Comparison of ENCODE assay signal across 21 cellular contexts in genomic region chr14:68499451-68499850, GRCh38.
DNase-seq lines count a peak whose midpoint lies in the region; ATAC-seq, FAIRE-seq and TF ChIP-seq lines count a peak whose summit lies in the region.
"Had no signal": no experiment of that assay in that cellular context is flagged by ENCODE, and none has a peak within 500 bp of the region (broad histone marks: within the 10 kb centered on the region; RNA-seq: fewer than 3 reads in every experiment).

No MANE protein-coding gene starts in this region.

- no peaks in the 10 kb centered on the region for H3K9me3 Mint-ChIP-seq in dendritic cell treated with granulocyte-macrophage colony-stimulating factor and Interleukin-4, amounts not matched to agents 40 ng/mL and 50 ng/mL, for 4 days
- H3K9me3 Mint-ChIP-seq in nephron: no peaks in the 10 kb centered on the region
- no peaks in the 10 kb centered on the region for H3K9me3 Mint-ChIP-seq in type B pancreatic cell
- H3K9me3 Mint-ChIP-seq in effector memory CD8-positive, alpha-beta T cell: no peaks in the 10 kb centered on the region

- no peaks in the 10 kb centered on the region for H3K36me3 Mint-ChIP-seq in dendritic cell treated with granulocyte-macrophage colony-stimulating factor and Interleukin-4, amounts not matched to agents 40 ng/mL and 50 ng/mL, for 4 days (ENCODE audit: low read depth)
- H3K36me3 Mint-ChIP-seq in nephron (ENCODE audit: low read depth) (no peaks in the 10 kb centered on the region), type B pancreatic cell (peaks cover 14% of the 10 kb centered on the region)
- H3K36me3 Mint-ChIP-seq in effector memory CD8-positive, alpha-beta T cell (ENCODE audit: insufficient read depth): no peaks in the 10 kb centered on the region

- peak overlapping the region; percentile 31 for H3K27ac Mint-ChIP-seq in dendritic cell treated with granulocyte-macrophage colony-stimulating factor and Interleukin-4, amounts not matched to agents 40 ng/mL and 50 ng/mL, for 4 days
- H3K27ac Mint-ChIP-seq in nephron (peak overlapping the region; percentile 16 to 97 (median 94)), type B pancreatic cell (peak overlapping the region; percentile 62)
- H3K27ac Mint-ChIP-seq in effector memory CD8-positive, alpha-beta T cell: no peak overlapping the region

- intact Hi-C loops in dendritic cell treated with granulocyte-macrophage colony-stimulating factor and Interleukin-4, amounts not matched to agents 40 ng/mL and 50 ng/mL, for 4 days (cut with micrococcal nuclease): no loop called here

- no peak overlapping the region for H3K4me3 Mint-ChIP-seq in dendritic cell treated with granulocyte-macrophage colony-stimulating factor and Interleukin-4, amounts not matched to agents 40 ng/mL and 50 ng/mL, for 4 days
- H3K4me3 Mint-ChIP-seq in nephron: no peak overlapping the region
- H3K4me3 Mint-ChIP-seq in type B pancreatic cell: no peak overlapping the region
- no peak overlapping the region for H3K4me3 Mint-ChIP-seq in effector memory CD8-positive, alpha-beta T cell
- H3K4me3 Mint-ChIP-seq: CD14-positive monocyte had no signal

- DNase-seq in GM12891 (ENCODE audit: insufficient read length, low spot score) (no peak), type B pancreatic cell (ENCODE audit: extremely low spot score, unreplicated experiment) (no peak), ureter (ENCODE audit: low spot score) (no peak), RWPE1 (ENCODE audit: low spot score) (no peak)
- DNase-seq in effector memory CD8-positive, alpha-beta T cell: no peak
- DNase-seq: AML-193, GM23248, H7, KBM-7, MG63, NCI-H1105 treated with DMSO at 0.1 percent for 48 hours, NCI-H2029, NCI-H446 treated with DMSO at 0.1 percent for 48 hours, NCI-H526, RPMI8226, SHP77 had no signal

- TF ChIP-seq CTCF in nephron (IDR thresholded peaks at IDR 0.05; ENCODE audit: unreplicated experiment in 3 of 3): no peak
- TF ChIP-seq CTCF in type B pancreatic cell (conservative IDR thresholded peaks at IDR 0.05): no peak
- TF ChIP-seq CTCF in RWPE1 (conservative IDR thresholded peaks at IDR 0.05; ENCODE audit: low read depth): no peak

- peak; percentile 5 for FAIRE-seq in GM12891 (lab: Jason Lieb, UNC)
- FAIRE-seq: A549 had no signal

- H3K4me1 Mint-ChIP-seq in dendritic cell treated with granulocyte-macrophage colony-stimulating factor and Interleukin-4, amounts not matched to agents 40 ng/mL and 50 ng/mL, for 4 days (ENCODE audit: low read depth): peaks cover 33% of the 10 kb centered on the region
- peaks cover 76% of the 10 kb centered on the region for H3K4me1 Mint-ChIP-seq in nephron
- peaks cover 64% of the 10 kb centered on the region for H3K4me1 Mint-ChIP-seq in type B pancreatic cell (ENCODE audit: unreplicated experiment)
- H3K4me1 Mint-ChIP-seq in effector memory CD8-positive, alpha-beta T cell (ENCODE audit: low read depth in 2 of 2): peaks cover 3 to 6% of the 10 kb centered on the region in 2 donors

- no peak for ATAC-seq in effector memory CD8-positive, alpha-beta T cell (replicated peaks)
- no peak for ATAC-seq in HG03039 (IDR thresholded peaks at IDR 0.05; ENCODE audit: unreplicated experiment)
- ATAC-seq: A549 had no signal

- H3K27ac ChIP-seq in RWPE1: no peak overlapping the region
- H3K27ac ChIP-seq: GM23248 had no signal

- TF ChIP-seq POLR2A in GM12891 (IDR thresholded peaks at IDR 0.05; ENCODE audit: low read depth, low read length): no peak

- CTCF ChIA-PET in RWPE1 (lab: Yijun Ruan, JAX): no interaction called here

- POLR2A ChIA-PET in RWPE1 (lab: Yijun Ruan, JAX; ENCODE audit: low non-redundant PET): no interaction called here

- H3K27me3 Mint-ChIP-seq in dendritic cell treated with granulocyte-macrophage colony-stimulating factor and Interleukin-4, amounts not matched to agents 40 ng/mL and 50 ng/mL, for 4 days: peaks cover 8% of the 10 kb centered on the region
- H3K27me3 Mint-ChIP-seq in nephron (ENCODE audit: low read depth): peaks cover 4% of the 10 kb centered on the region
- H3K27me3 Mint-ChIP-seq in type B pancreatic cell: no peaks in the 10 kb centered on the region
- H3K27me3 Mint-ChIP-seq in effector memory CD8-positive, alpha-beta T cell: no peaks in the 10 kb centered on the region

TF ChIP-seq in GM12891, 5 proteins besides CTCF, POLR2A, EP300 and RAD21:
- TF ChIP-seq TAF1 (IDR thresholded peaks at IDR 0.05; ENCODE audit: low read depth, low read length): no peak
- TF ChIP-seq SPI1 (IDR thresholded peaks at IDR 0.05; ENCODE audit: low read depth, low read length): no peak
- TF ChIP-seq PAX5 (IDR thresholded peaks at IDR 0.05; ENCODE audit: insufficient read depth, low read length, severe bottlenecking): no peak
- no peak for TF ChIP-seq POLR2AphosphoS5 (IDR thresholded peaks at IDR 0.05; ENCODE audit: low read depth, low read length)
- no peak for TF ChIP-seq POU2F2 (IDR thresholded peaks at IDR 0.05; ENCODE audit: low read depth, low read length)

Comparison
In these comparisons a context has a peak if more than half of its experiments do, and no peak if none do; other contexts are left out.
1. H3K27ac Mint-ChIP-seq: peak in dendritic cell treated with granulocyte-macrophage colony-stimulating factor and Interleukin-4, amounts not matched to agents 40 ng/mL and 50 ng/mL, for 4 days (single experiment), nephron (3 of 3) and type B pancreatic cell (single experiment); none in effector memory CD8-positive, alpha-beta T cell (0 of 2).